In genomic region chr18:5862127-5862526, GRCh38 we compare ENCODE assay signal across 2 cellular contexts. TPM values are rescaled to one million over a fixed set of nuclear protein-coding genes. Genes with fewer than 3 reads are reported as not detected.
"Had no signal": no experiment of that assay in that cellular context is flagged by ENCODE, and none has a peak within 500 bp of the region (broad histone marks: within the 10 kb centered on the region; RNA-seq: fewer than 3 reads in every experiment).

No MANE protein-coding gene starts in this region.

RNA-seq across cellular contexts. Expression of gene TMEM200C, which starts 33.2 kb away (rescaled TPM):
- total RNA-seq: G401, GM12878 had no signal
- polyA plus RNA-seq: GM12878 had no signal
